In the genomic region with DNA sequence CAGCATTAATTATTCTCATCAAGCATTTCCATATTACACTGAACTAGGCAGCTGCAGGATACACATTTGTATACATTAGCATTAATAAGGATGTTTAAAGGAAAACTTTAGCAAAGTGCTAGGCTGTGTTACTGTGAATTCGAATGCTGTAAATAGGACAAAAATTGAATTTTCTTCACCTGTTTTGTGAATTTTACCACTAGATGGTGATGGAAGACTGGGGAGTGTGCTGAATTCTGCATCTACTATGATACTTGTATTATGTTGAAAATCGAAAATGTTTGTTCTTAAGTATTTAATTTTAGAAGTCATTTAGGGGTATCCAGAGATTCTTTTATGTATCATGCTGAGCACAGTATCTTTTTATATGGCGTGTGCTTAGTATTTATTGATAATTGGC, we compare ENCODE assay signal across 10 cellular contexts. TPM values are rescaled to one million over a fixed set of nuclear protein-coding genes. Genes with fewer than 3 reads are reported as not detected.
DNase-seq lines count a peak whose midpoint lies in the region; TF ChIP-seq lines count a peak whose summit lies in the region.
"Had no signal": no experiment of that assay in that cellular context is flagged by ENCODE, and none has a peak within 500 bp of the region (broad histone marks: within the 10 kb centered on the region; RNA-seq: fewer than 3 reads in every experiment).

No MANE protein-coding gene starts in this region.

- no peaks in the 10 kb centered on the region for H3K27me3 ChIP-seq in dorsolateral prefrontal cortex
- H3K27me3 ChIP-seq: SJSA1, testis had no signal

- TF ChIP-seq CTCF in dorsolateral prefrontal cortex (IDR thresholded peaks at IDR 0.05 in 54 of 56, conservative IDR thresholded peaks at IDR 0.05 in 2 of 56; ENCODE audit: low read depth in 1 of 56, partially characterized antibody in 56 of 56) = peak in 52 of 56 donors; percentile 15 to 68 (median 44)

- H3K4me3 ChIP-seq in dorsolateral prefrontal cortex = peak overlapping the region in 3 of 59 donors; percentile 14 to 26 (median 16)
- H3K4me3 ChIP-seq: SJSA1, testis had no signal

- DNase-seq in DMS53 (lab: John Stamatoyannopoulos, UW) = peak; percentile 16
- no peak for DNase-seq in DMS53 treated with DMSO at 0.1 percent for 48 hours (lab: John Stamatoyannopoulos, UW; ENCODE audit: unreplicated experiment)
- DNase-seq in NCI-H460 (ENCODE audit: extremely low read depth, low read depth) = peak; percentile 14
- DNase-seq in dorsolateral prefrontal cortex = no peak
- peak; percentile 50 for DNase-seq in renal cortical epithelial cell (ENCODE audit: low read depth)
- no peak for DNase-seq in NCI-H187 (lab: John Stamatoyannopoulos, UW)
- DNase-seq in NCI-H226 = no peak
- DNase-seq in NCI-H1105 (lab: John Stamatoyannopoulos, UW) = no peak
- DNase-seq: testis had no signal

- intact Hi-C loops in dorsolateral prefrontal cortex (cut with DNase I) = loop anchor here in 1 of 2 donors (10.0 kb wide), 1 partner anchor 554 kb away; no protein-coding TSS in a partner anchor

- H3K27ac ChIP-seq in dorsolateral prefrontal cortex = no peak overlapping the region
- H3K27ac ChIP-seq: SJSA1, testis had no signal

RNA-seq across cellular contexts. Expression of a gene that starts 12.3 kb away (rescaled TPM):
- total RNA-seq in NCI-H460 (2014; rRNA removed; shearing (Covaris generic)) = not detected in 2 replicates
- polyA plus RNA-seq in NCI-H460 (2014; cell fraction: nucleus; rRNA removed) = not detected in 2 replicates
- total RNA-seq in dorsolateral prefrontal cortex = 1 to 10 TPM in 117 of 120 experiments, under 1 TPM in 3; 0.67 to 9.1 (median 2.3) TPM
- total RNA-seq in renal cortical epithelial cell = not detected in 2 replicates
- total RNA-seq: SJSA1 had no signal

RNA-seq across cellular contexts. Expression of a gene that starts 25.9 kb away (rescaled TPM):
- total RNA-seq in NCI-H460 (2014; rRNA removed; shearing (Covaris generic)) = not detected in 2 replicates
- polyA plus RNA-seq in NCI-H460 (2014; cell fraction: nucleus; rRNA removed) = not detected in 2 replicates
- not detected for total RNA-seq in dorsolateral prefrontal cortex
- 10.0 and 37.5 TPM in 2 replicates for total RNA-seq in renal cortical epithelial cell
- total RNA-seq: testis had no signal

RNA-seq across cellular contexts. Expression of a gene that starts 38.7 kb away (rescaled TPM):
- total RNA-seq in NCI-H460 (2014; rRNA removed; shearing (Covaris generic)) = not detected in 2 replicates
- polyA plus RNA-seq in NCI-H460 (2014; cell fraction: nucleus; rRNA removed) = not detected in 2 replicates
- total RNA-seq in dorsolateral prefrontal cortex (1 to 10 TPM in 110 of 120 experiments, under 1 TPM in 10; 0.46 to 5.7 (median 2.7) TPM), renal cortical epithelial cell (not detected in 2 replicates)
- total RNA-seq: SJSA1 had no signal

Comparison
In these comparisons a context has a peak if more than half of its experiments do, and no peak if none do; other contexts are left out.
1. DNase-seq: peak in DMS53 (single experiment), NCI-H460 (single experiment) and renal cortical epithelial cell (single experiment); none in DMS53 treated with DMSO at 0.1 percent for 48 hours (single experiment), dorsolateral prefrontal cortex (0 of 10), NCI-H187 (0 of 2), NCI-H226 (single experiment) and NCI-H1105 (single experiment).